Comparison of ENCODE assay signal across 24 cellular contexts in the genomic region with DNA sequence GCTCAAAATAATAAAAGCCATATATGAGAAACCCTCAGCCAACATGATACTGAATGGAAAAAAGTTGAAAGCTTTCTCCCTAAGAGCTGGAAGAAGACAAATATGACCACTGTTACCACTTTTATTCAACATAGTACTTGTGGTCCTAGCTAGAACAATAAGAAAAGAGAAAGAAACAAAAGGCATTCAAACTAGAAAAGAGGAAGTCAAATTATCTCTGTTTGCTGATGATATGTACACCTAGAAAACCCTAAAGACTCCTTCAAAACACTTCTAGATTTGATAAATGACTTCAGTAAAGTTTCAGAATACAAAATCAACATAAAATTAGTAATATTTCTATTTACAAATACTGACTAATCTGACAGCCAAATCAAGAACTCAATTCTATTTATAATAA.
"Had no signal": no experiment of that assay in that cellular context is flagged by ENCODE, and none has a peak within 500 bp of the region (broad histone marks: within the 10 kb centered on the region; RNA-seq: fewer than 3 reads in every experiment).

No MANE protein-coding gene starts in this region.

- H3K4me3 ChIP-seq: left ventricle myocardium inferior, lung, neural progenitor cell, right atrium auricular region, right lobe of liver, smooth muscle cell, tibial nerve, vagina had no signal

- H3K27ac ChIP-seq: left ventricle myocardium inferior, neural progenitor cell, neutrophil, parathyroid adenoma, right atrium auricular region, right lobe of liver, tibial nerve, vagina had no signal

- H2AFZ ChIP-seq: neural progenitor cell, parathyroid adenoma had no signal

- DNase-seq: islet precursor cell; left ventricle myocardium inferior; mesendoderm; naive B cell; natural killer cell; nephron progenitor cell; occipital lobe; right lobe of liver; stimulated activated CD4-positive, alpha-beta T cell treated with anti-CD3 and anti-CD28 coated beads, Interleukin-1b, Interleukin-23, amount 100 ng/mL, for 48 hours; stimulated activated CD4-positive, alpha-beta T cell treated with anti-CD3 and anti-CD28 coated beads, Interleukin-2, amount 100 ng/mL, for 48 hours; stimulated activated CD4-positive, alpha-beta T cell treated with anti-CD3 and anti-CD28 coated beads, Interleukin-4, amount 100 ng/mL, for 4 hours; stimulated activated CD8-positive, alpha-beta memory T cell treated with anti-CD3 and anti-CD28 coated beads, Interleukin-4, amount 100 ng/mL, for 48 hours; stimulated activated naive CD4-positive, alpha-beta T cell treated with Interleukin-2 at 50 U/mL for 16 hours; stimulated activated naive CD8-positive, alpha-beta T cell treated with anti-CD3 and anti-CD28 coated beads, Interleukin-15, amount 100 ng/mL, for 72 hours; substantia nigra had no signal

- ATAC-seq: natural killer cell; right lobe of liver; stimulated activated memory B cell treated with anti-CD40 and anti-IgM and Interleukin-4, amounts not matched to agents 10 μg/mL and 1 μg/mL and 100 μg/mL, for 72 hours; stimulated activated naive CD8-positive, alpha-beta T cell treated with anti-CD3 and anti-CD28 coated beads, Interleukin-15, amount 100 ng/mL, for 72 hours had no signal

- H3K9ac ChIP-seq: neural progenitor cell, parathyroid adenoma had no signal

- H3K27me3 ChIP-seq: neural progenitor cell, neutrophil, right atrium auricular region, right lobe of liver, tibial nerve, vagina had no signal

- H3K4me1 ChIP-seq: left ventricle myocardium inferior, neural progenitor cell, parathyroid adenoma, right atrium auricular region, right lobe of liver, tibial nerve, vagina had no signal

- H3K4me2 ChIP-seq: neural progenitor cell, smooth muscle cell had no signal

- H3K36me3 ChIP-seq: left ventricle myocardium inferior, neural progenitor cell, neutrophil, right atrium auricular region, right lobe of liver, tibial nerve, vagina had no signal

- H3K9me3 ChIP-seq: neutrophil, right lobe of liver, tibial nerve, vagina had no signal

- H3K79me2 ChIP-seq: parathyroid adenoma had no signal
